Comparison of ENCODE assay signal across 10 cellular contexts in genomic region chr2:239944706-239945551, GRCh38.
A peak's percentile ranks its signal among the peaks of the same experiment; 100 is the strongest.
DNase-seq lines count a peak whose midpoint lies in the region; FAIRE-seq and TF ChIP-seq lines count a peak whose summit lies in the region.
"Had no signal": no experiment of that assay in that cellular context is flagged by ENCODE, and none has a peak within 500 bp of the region (broad histone marks: within the 10 kb centered on the region; RNA-seq: fewer than 3 reads in every experiment).

No MANE protein-coding gene starts in this region.

- H3K79me2 ChIP-seq in hepatocyte = no peaks in the 10 kb centered on the region

- FAIRE-seq in GM12891 (lab: Jason Lieb, UNC) = peak; percentile 61

- no peak overlapping the region for H2AFZ ChIP-seq in hepatocyte

- peaks cover 11% of the 10 kb centered on the region for H3K4me1 ChIP-seq in effector memory CD4-positive, alpha-beta T cell (ENCODE audit: control insufficient read depth, insufficient read depth, low read length, poor library complexity, severe bottlenecking)
- no peaks in the 10 kb centered on the region for H3K4me1 ChIP-seq in hepatocyte (ENCODE audit: insufficient read depth)

- H3K4me3 ChIP-seq in effector memory CD4-positive, alpha-beta T cell (ENCODE audit: insufficient read depth, low read depth, low read length, poor library complexity, severe bottlenecking) = peak overlapping the region; percentile 18
- no peak overlapping the region for H3K4me3 ChIP-seq in hepatocyte

- TF ChIP-seq POLR2A in GM12891 (IDR thresholded peaks at IDR 0.05; ENCODE audit: low read depth, low read length) = no peak

- BruUV-seq in MCF 10A (replicated peaks; lab: Mats Ljungman, UMichigan) = no TSS peak

- no peaks in the 10 kb centered on the region for H3K9me3 Mint-ChIP-seq in T-helper 2 cell treated with Interferon-gamma antibody and Interleukin-4, amounts not matched to agents 5 μg/mL and 100 μg/mL, for 36 hours
- H3K9me3 Mint-ChIP-seq in MCF 10A (ENCODE audit: unreplicated experiment) = no peaks in the 10 kb centered on the region
- H3K9me3 Mint-ChIP-seq: activated B cell treated with CpG ODN at 0.5 μM for 24 hours had no signal

- no peaks in the 10 kb centered on the region for H3K9me2 ChIP-seq in hepatocyte (replicated peaks; ENCODE audit: insufficient read depth)

- peaks cover 4% of the 10 kb centered on the region for H3K4me1 Mint-ChIP-seq in T-helper 2 cell treated with Interferon-gamma antibody and Interleukin-4, amounts not matched to agents 5 μg/mL and 100 μg/mL, for 36 hours (ENCODE audit: low read depth)
- H3K4me1 Mint-ChIP-seq in MCF 10A (ENCODE audit: insufficient read depth, unreplicated experiment) = no peaks in the 10 kb centered on the region

- H3K36me3 ChIP-seq in effector memory CD4-positive, alpha-beta T cell (ENCODE audit: control insufficient read depth, insufficient read depth, low read length) = no peaks in the 10 kb centered on the region
- no peaks in the 10 kb centered on the region for H3K36me3 ChIP-seq in hepatocyte (replicated peaks; ENCODE audit: insufficient read depth, low read depth)

- H3K36me3 Mint-ChIP-seq in T-helper 2 cell treated with Interferon-gamma antibody and Interleukin-4, amounts not matched to agents 5 μg/mL and 100 μg/mL, for 36 hours (ENCODE audit: low read depth) = no peaks in the 10 kb centered on the region
- H3K36me3 Mint-ChIP-seq in MCF 10A (ENCODE audit: insufficient read depth, unreplicated experiment) = no peaks in the 10 kb centered on the region

- no peak overlapping the region for H3K27ac ChIP-seq in effector memory CD4-positive, alpha-beta T cell (ENCODE audit: insufficient read depth, low read length, poor library complexity, severe bottlenecking)
- no peak overlapping the region for H3K27ac ChIP-seq in hepatocyte

- POLR2A ChIA-PET in MCF 10A (lab: Yijun Ruan, JAX) = no interaction called here

- H3K4me3 Mint-ChIP-seq in T-helper 2 cell treated with Interferon-gamma antibody and Interleukin-4, amounts not matched to agents 5 μg/mL and 100 μg/mL, for 36 hours = peak overlapping the region; percentile 46
- H3K4me3 Mint-ChIP-seq in MCF 10A (ENCODE audit: unreplicated experiment) = no peak overlapping the region
- H3K4me3 Mint-ChIP-seq: activated B cell treated with CpG ODN at 0.5 μM for 24 hours had no signal

- 89% methylated on average over 35 of the region's 35 CpGs for WGBS in hepatocyte (ENCODE audit: low lambda C conversion rate, missing lambda C conversion rate)

- H4K20me1 ChIP-seq in hepatocyte (ENCODE audit: insufficient read depth, poor library complexity, severe bottlenecking) = no peaks in the 10 kb centered on the region

- H3K27me3 Mint-ChIP-seq in T-helper 2 cell treated with Interferon-gamma antibody and Interleukin-4, amounts not matched to agents 5 μg/mL and 100 μg/mL, for 36 hours (ENCODE audit: low read depth) = no peaks in the 10 kb centered on the region
- no peaks in the 10 kb centered on the region for H3K27me3 Mint-ChIP-seq in MCF 10A (ENCODE audit: insufficient read depth, unreplicated experiment)
- H3K27me3 Mint-ChIP-seq: activated B cell treated with CpG ODN at 0.5 μM for 24 hours had no signal

- intact Hi-C loops in MCF 10A (cut with micrococcal nuclease) = no loop called here

- peak; percentile 62 for DNase-seq in GM12891 (ENCODE audit: insufficient read length, low spot score)
- peak; percentile 17 for DNase-seq in T-helper 2 cell treated with Interferon-gamma antibody and Interleukin-4, amounts not matched to agents 5 μg/mL and 100 μg/mL, for 36 hours (ENCODE audit: low spot score)
- no peak for DNase-seq in effector memory CD4-positive, alpha-beta T cell
- DNase-seq in pons (ENCODE audit: low spot score) = peak; percentile 81
- no peak for DNase-seq in MCF 10A (ENCODE audit: unreplicated experiment)
- DNase-seq in LoVo (ENCODE audit: low spot score) = no peak
- no peak for DNase-seq in GM10266 (ENCODE audit: extremely low spot score)
- no peak for DNase-seq in hepatocyte (ENCODE audit: low spot score)
- DNase-seq: activated B cell treated with CpG ODN at 0.5 μM for 24 hours, NCI-H187 had no signal

- no peaks in the 10 kb centered on the region for H3K9me3 ChIP-seq in effector memory CD4-positive, alpha-beta T cell (ENCODE audit: control insufficient read depth, low read length)
- H3K9me3 ChIP-seq in hepatocyte (ENCODE audit: low read depth) = no peaks in the 10 kb centered on the region

- CTCF ChIA-PET in MCF 10A (lab: Yijun Ruan, JAX) = interaction anchor here (0.7 kb wide), 1 partner anchor 9 kb away, joined by 3 read pairs; no protein-coding TSS in a partner anchor

- no peaks in the 10 kb centered on the region for H3K27me3 ChIP-seq in effector memory CD4-positive, alpha-beta T cell (replicated peaks; ENCODE audit: control insufficient read depth, insufficient read depth, low read length, poor library complexity, severe bottlenecking)
- H3K27me3 ChIP-seq in hepatocyte = no peaks in the 10 kb centered on the region

- H3K27ac Mint-ChIP-seq in T-helper 2 cell treated with Interferon-gamma antibody and Interleukin-4, amounts not matched to agents 5 μg/mL and 100 μg/mL, for 36 hours = peak overlapping the region; percentile 84
- H3K27ac Mint-ChIP-seq in MCF 10A (ENCODE audit: low read depth, unreplicated experiment) = no peak overlapping the region
- H3K27ac Mint-ChIP-seq: activated B cell treated with CpG ODN at 0.5 μM for 24 hours had no signal

- TF ChIP-seq CTCF in MCF 10A (IDR thresholded peaks at IDR 0.05; ENCODE audit: unreplicated experiment) (no peak), GM10266 (IDR thresholded peaks at IDR 0.05; ENCODE audit: control insufficient read depth, insufficient read depth, low read depth, missing control alignments) (no peak), hepatocyte (IDR thresholded peaks at IDR 0.05; ENCODE audit: poor library complexity) (no peak)

- H3K4me2 ChIP-seq in hepatocyte = no peak overlapping the region

TF ChIP-seq in GM12891, 5 proteins besides CTCF, POLR2A, EP300 and RAD21:
- TF ChIP-seq PAX5 (IDR thresholded peaks at IDR 0.05; ENCODE audit: insufficient read depth, low read length, severe bottlenecking) (no peak), SPI1 (IDR thresholded peaks at IDR 0.05; ENCODE audit: low read depth, low read length) (no peak), POLR2AphosphoS5 (IDR thresholded peaks at IDR 0.05; ENCODE audit: low read depth, low read length) (no peak), POU2F2 (IDR thresholded peaks at IDR 0.05; ENCODE audit: low read depth, low read length) (no peak), TAF1 (IDR thresholded peaks at IDR 0.05; ENCODE audit: low read depth, low read length) (no peak)

Comparison
In these comparisons a context has a peak if more than half of its experiments do, and no peak if none do; other contexts are left out.
1. DNase-seq: peak in GM12891 (single experiment), T-helper 2 cell treated with Interferon-gamma antibody and Interleukin-4, amounts not matched to agents 5 μg/mL and 100 μg/mL, for 36 hours (single experiment) and pons (single experiment); none in effector memory CD4-positive, alpha-beta T cell (0 of 3), MCF 10A (single experiment), LoVo (single experiment), GM10266 (single experiment) and hepatocyte (single experiment).